Comparison of ENCODE assay signal across 12 cellular contexts in the genomic region with DNA sequence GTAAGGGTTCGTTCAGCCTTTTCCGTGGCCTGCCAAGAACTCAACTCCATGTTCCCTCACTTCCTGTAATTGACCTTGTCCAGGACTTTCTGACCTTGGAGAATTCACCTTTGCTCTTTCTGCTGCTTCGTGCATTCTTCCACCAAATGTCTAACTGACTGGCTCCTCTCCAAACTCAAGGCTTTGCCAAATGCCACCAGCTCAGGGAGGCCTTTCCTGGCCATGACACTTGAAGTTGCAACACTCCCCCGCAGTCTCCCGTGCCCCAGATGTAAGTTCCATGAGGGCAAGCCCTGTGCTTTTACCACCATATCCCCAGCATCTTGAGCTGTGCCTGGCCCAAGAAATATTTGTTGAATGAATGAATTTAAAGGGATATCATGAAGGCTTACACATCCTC.
"Had no signal": no experiment of that assay in that cellular context is flagged by ENCODE, and none has a peak within 500 bp of the region (broad histone marks: within the 10 kb centered on the region; RNA-seq: fewer than 3 reads in every experiment).

No MANE protein-coding gene starts in this region.

- H3K36me3 Mint-ChIP-seq: activated CD4-positive, alpha-beta memory T cell treated with anti-CD3 and anti-CD28 coated beads for 36 hours; stimulated activated effector memory CD8-positive, alpha-beta T cell treated with anti-CD3 and anti-CD28 coated beads, Interleukin-12 subunit alpha, Interleukin-12 subunit beta, amount 100 ng/mL, for 72 hours had no signal

- H3K9me3 Mint-ChIP-seq: activated CD4-positive, alpha-beta memory T cell treated with anti-CD3 and anti-CD28 coated beads for 36 hours; activated naive CD8-positive, alpha-beta T cell treated with anti-CD3 and anti-CD28 coated beads, Interleukin-2, amount 50 U/mL, for 24 hours; activated T-cell treated with anti-CD3 and anti-CD28 coated beads, Interleukin-2, amount 50 U/mL, for 72 hours; neural crest cell; stimulated activated effector memory CD8-positive, alpha-beta T cell treated with anti-CD3 and anti-CD28 coated beads, Interleukin-12 subunit alpha, Interleukin-12 subunit beta, amount 100 ng/mL, for 72 hours had no signal

- H3K36me3 ChIP-seq: ovary had no signal

- H3K9me3 ChIP-seq: heart left ventricle, ovary, right atrium auricular region had no signal

- H3K4me1 Mint-ChIP-seq: activated naive CD8-positive, alpha-beta T cell treated with anti-CD3 and anti-CD28 coated beads, Interleukin-2, amount 50 U/mL, for 24 hours; stimulated activated effector memory CD8-positive, alpha-beta T cell treated with anti-CD3 and anti-CD28 coated beads, Interleukin-12 subunit alpha, Interleukin-12 subunit beta, amount 100 ng/mL, for 72 hours had no signal

- ATAC-seq: activated naive CD8-positive, alpha-beta T cell treated with anti-CD3 and anti-CD28 coated beads, Interleukin-2, amount 50 U/mL, for 24 hours; activated T-cell treated with anti-CD3 and anti-CD28 coated beads, Interleukin-2, amount 50 U/mL, for 72 hours; stimulated activated effector memory CD8-positive, alpha-beta T cell treated with anti-CD3 and anti-CD28 coated beads, Interleukin-12 subunit alpha, Interleukin-12 subunit beta, amount 100 ng/mL, for 72 hours had no signal

- H3K27me3 ChIP-seq: heart left ventricle, ovary, right atrium auricular region had no signal

- H3K27ac Mint-ChIP-seq: activated CD4-positive, alpha-beta memory T cell treated with anti-CD3 and anti-CD28 coated beads for 36 hours; activated naive CD8-positive, alpha-beta T cell treated with anti-CD3 and anti-CD28 coated beads, Interleukin-2, amount 50 U/mL, for 24 hours; activated T-cell treated with anti-CD3 and anti-CD28 coated beads, Interleukin-2, amount 50 U/mL, for 72 hours; stimulated activated effector memory CD8-positive, alpha-beta T cell treated with anti-CD3 and anti-CD28 coated beads, Interleukin-12 subunit alpha, Interleukin-12 subunit beta, amount 100 ng/mL, for 72 hours had no signal

- H3K4me3 Mint-ChIP-seq: activated CD4-positive, alpha-beta memory T cell treated with anti-CD3 and anti-CD28 coated beads for 36 hours; activated naive CD8-positive, alpha-beta T cell treated with anti-CD3 and anti-CD28 coated beads, Interleukin-2, amount 50 U/mL, for 24 hours; activated T-cell treated with anti-CD3 and anti-CD28 coated beads, Interleukin-2, amount 50 U/mL, for 72 hours; neural crest cell; stimulated activated effector memory CD8-positive, alpha-beta T cell treated with anti-CD3 and anti-CD28 coated beads, Interleukin-12 subunit alpha, Interleukin-12 subunit beta, amount 100 ng/mL, for 72 hours had no signal

- H3K4me3 ChIP-seq: heart left ventricle, ovary, right atrium auricular region, skin epidermis had no signal

- H3K27ac ChIP-seq: ovary, right atrium auricular region had no signal

- DNase-seq: activated CD4-positive, alpha-beta memory T cell treated with anti-CD3 and anti-CD28 coated beads for 36 hours; activated CD4-positive, alpha-beta T cell treated with anti-CD3 and anti-CD28 coated beads for 1 hour; activated naive CD4-positive, alpha-beta T cell; activated naive CD8-positive, alpha-beta T cell treated with anti-CD3 and anti-CD28 coated beads, Interleukin-2, amount 50 U/mL, for 24 hours; activated T-cell treated with anti-CD3 and anti-CD28 coated beads, Interleukin-2, amount 50 U/mL, for 72 hours; ovary; T-helper 9 cell had no signal
